Comparison of ENCODE assay signal across 8 cellular contexts in the genomic region with DNA sequence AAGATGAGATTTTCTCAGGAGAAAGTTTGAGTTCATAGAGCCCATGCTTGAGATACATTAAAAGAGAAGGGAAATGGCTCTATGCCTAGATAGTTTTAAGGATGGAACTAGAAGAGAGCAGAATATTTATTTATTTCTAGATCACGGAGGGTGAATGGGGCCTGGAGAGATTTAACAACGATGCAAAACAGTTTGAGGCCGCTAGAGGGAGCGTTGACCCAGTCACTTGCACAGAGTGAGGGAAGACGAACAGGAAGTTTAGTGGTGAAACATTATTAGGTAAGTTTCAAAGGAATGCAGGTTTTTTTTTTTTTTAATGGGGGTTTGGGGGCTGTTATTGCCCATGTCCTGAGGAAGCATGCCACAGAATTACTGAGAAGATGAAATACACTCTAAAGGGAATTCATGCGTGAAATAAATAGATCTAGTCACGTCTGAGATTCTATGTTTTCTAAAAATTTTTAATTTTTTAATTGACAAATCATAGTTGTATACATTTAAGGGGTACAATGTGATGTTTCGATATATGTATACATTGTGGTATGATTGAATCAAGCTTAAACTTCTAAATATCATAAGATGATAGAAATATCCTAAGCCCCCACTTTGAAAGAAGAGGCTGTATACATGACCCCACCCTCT. TPM values are rescaled to one million over a fixed set of nuclear protein-coding genes. Genes with fewer than 3 reads are reported as not detected.
DNase-seq lines count a peak whose midpoint lies in the region; ATAC-seq and TF ChIP-seq lines count a peak whose summit lies in the region.

No MANE protein-coding gene starts in this region.

- no peaks in the 10 kb centered on the region for H3K27me3 Mint-ChIP-seq in activated naive CD4-positive, alpha-beta T cell treated with anti-CD3 and anti-CD28 coated beads for 36 hours (ENCODE audit: low read depth)

- CTCF ChIA-PET in activated naive CD4-positive, alpha-beta T cell treated with anti-CD3 and anti-CD28 coated beads for 36 hours (lab: Charles Lee), result interaction anchor here (0.5 to 10.8 kb wide), 4 partner anchors 24 to 540 kb away, joined by 3 to 96 read pairs (median 5); no protein-coding TSS in a partner anchor

- peaks cover 2% of the 10 kb centered on the region for H3K4me1 Mint-ChIP-seq in activated naive CD4-positive, alpha-beta T cell treated with anti-CD3 and anti-CD28 coated beads for 36 hours (ENCODE audit: low read depth)

- ATAC-seq in GM21717 (IDR thresholded peaks at IDR 0.05; ENCODE audit: unreplicated experiment) (peak; percentile 89), HG03025 (IDR thresholded peaks at IDR 0.05; ENCODE audit: low FRiP score, unreplicated experiment) (no peak)

- peak; percentile 36 for DNase-seq in GF-D8 (lab: John Stamatoyannopoulos, UW)
- peak; percentile 80 for DNase-seq in Jurkat, Clone E6-1 (ENCODE audit: low read depth, low spot score)
- DNase-seq in SK-N-MC (ENCODE audit: low read depth, low spot score), result peak; percentile 93
- DNase-seq in activated naive CD4-positive, alpha-beta T cell treated with anti-CD3 and anti-CD28 coated beads for 36 hours, result peak; percentile 87
- DNase-seq in cardiac muscle cell (ENCODE audit: low read depth in 1 of 2, low spot score in 1 of 2), result peak; percentile 77 to 84
- peak; percentile 46 for DNase-seq in putamen (ENCODE audit: low spot score)

- H3K9me3 ChIP-seq in SK-N-MC (ENCODE audit: low read depth, low read length), result no peaks in the 10 kb centered on the region
- H3K9me3 ChIP-seq in cardiac muscle cell (ENCODE audit: low read depth), result no peaks in the 10 kb centered on the region

- peak overlapping the region; percentile 79 for H3K9ac ChIP-seq in SK-N-MC (ENCODE audit: insufficient read length)

- H3K4me1 ChIP-seq in cardiac muscle cell (ENCODE audit: low read depth), result peaks cover 9% of the 10 kb centered on the region

- H3K36me3 Mint-ChIP-seq in activated naive CD4-positive, alpha-beta T cell treated with anti-CD3 and anti-CD28 coated beads for 36 hours (ENCODE audit: low read depth), result no peaks in the 10 kb centered on the region

- no peak overlapping the region for H3K4me3 ChIP-seq in Jurkat, Clone E6-1 (ENCODE audit: low read length)
- H3K4me3 ChIP-seq in SK-N-MC (peak overlapping the region; percentile 60), cardiac muscle cell (no peak overlapping the region)

- H3K4me3 Mint-ChIP-seq in activated naive CD4-positive, alpha-beta T cell treated with anti-CD3 and anti-CD28 coated beads for 36 hours, result no peak overlapping the region

- no peak overlapping the region for H3K27ac Mint-ChIP-seq in activated naive CD4-positive, alpha-beta T cell treated with anti-CD3 and anti-CD28 coated beads for 36 hours

- H3K27ac ChIP-seq in SK-N-MC, result peak overlapping the region; percentile 99
- H3K27ac ChIP-seq in cardiac muscle cell, result no peak overlapping the region

- intact Hi-C loops in activated naive CD4-positive, alpha-beta T cell treated with anti-CD3 and anti-CD28 coated beads for 36 hours (cut with micrococcal nuclease), result loop anchor here (1.0 to 10.0 kb wide), 4 partner anchors 42 to 470 kb away; no protein-coding TSS in a partner anchor

- no peaks in the 10 kb centered on the region for H3K9me3 Mint-ChIP-seq in activated naive CD4-positive, alpha-beta T cell treated with anti-CD3 and anti-CD28 coated beads for 36 hours

- H3K36me3 ChIP-seq in SK-N-MC (ENCODE audit: insufficient read depth, low read length), result no peaks in the 10 kb centered on the region
- no peaks in the 10 kb centered on the region for H3K36me3 ChIP-seq in cardiac muscle cell

- TF ChIP-seq CTCF in cardiac muscle cell (IDR thresholded peaks at IDR 0.05; ENCODE audit: low read depth, low read length), result peak; percentile 92

- H3K27me3 ChIP-seq in cardiac muscle cell, result no peaks in the 10 kb centered on the region

RNA-seq across cellular contexts. Expression of a gene that starts 14.8 kb away (rescaled TPM):
- polyA plus RNA-seq in Jurkat, Clone E6-1 (2012; ENCODE audit: insufficient read depth, insufficient read length), result 1.2 TPM
- not detected for total RNA-seq in activated naive CD4-positive, alpha-beta T cell treated with anti-CD3 and anti-CD28 coated beads for 36 hours
- total RNA-seq in cardiac muscle cell, result 138 and 154 TPM in 2 replicates
- 196 and 266 TPM in 2 replicates for polyA plus RNA-seq in cardiac muscle cell

RNA-seq across cellular contexts. Expression of a gene that starts 31.4 kb away (rescaled TPM):
- polyA plus RNA-seq in Jurkat, Clone E6-1 (2012; ENCODE audit: insufficient read depth, insufficient read length), result not detected
- not detected for total RNA-seq in activated naive CD4-positive, alpha-beta T cell treated with anti-CD3 and anti-CD28 coated beads for 36 hours
- total RNA-seq in cardiac muscle cell, result not detected in 2 replicates
- polyA plus RNA-seq in cardiac muscle cell, result not detected in 2 replicates

RNA-seq across cellular contexts. Expression of a gene that starts 44.9 kb away (rescaled TPM):
- polyA plus RNA-seq in Jurkat, Clone E6-1 (2012; ENCODE audit: insufficient read depth, insufficient read length), result not detected
- total RNA-seq in activated naive CD4-positive, alpha-beta T cell treated with anti-CD3 and anti-CD28 coated beads for 36 hours, result not detected
- not detected in 2 replicates for total RNA-seq in cardiac muscle cell
- polyA plus RNA-seq in cardiac muscle cell, result 0.22 TPM in 1 of 2 replicates, not detected in the other

RNA-seq across cellular contexts. Expression of a gene that starts 53.9 kb away (rescaled TPM):
- polyA plus RNA-seq in Jurkat, Clone E6-1 (2012; ENCODE audit: insufficient read depth, insufficient read length), result 17.2 TPM
- total RNA-seq in activated naive CD4-positive, alpha-beta T cell treated with anti-CD3 and anti-CD28 coated beads for 36 hours, result 1 to 10 TPM; 7.5 to 8.5 TPM
- total RNA-seq in cardiac muscle cell, result 17.0 and 23.7 TPM in 2 replicates
- polyA plus RNA-seq in cardiac muscle cell, result 22.1 and 25.6 TPM in 2 replicates

Comparison
In these comparisons a context has a peak if more than half of its experiments do, and no peak if none do; other contexts are left out.
1. DNase-seq: peak in every context shown above with its lines; median percentile 93 in SK-N-MC; 87 in activated naive CD4-positive, alpha-beta T cell treated with anti-CD3 and anti-CD28 coated beads for 36 hours; 80 in cardiac muscle cell; 80 in Jurkat, Clone E6-1; 46 in putamen; 36 in GF-D8.
2. RNA of a gene that starts 14.8 kb away (total RNA-seq): 138 to 154 TPM in cardiac muscle cell; not detected in activated naive CD4-positive, alpha-beta T cell treated with anti-CD3 and anti-CD28 coated beads for 36 hours; every median in the first group is over 100 times any median in the second.